In genomic region chrX:23931149-23931604, GRCh38 we compare ENCODE assay signal across 15 cellular contexts. TPM values are rescaled to one million over a fixed set of nuclear protein-coding genes. Genes with fewer than 3 reads are reported as not detected.
DNase-seq lines count a peak whose midpoint lies in the region; ATAC-seq and TF ChIP-seq lines count a peak whose summit lies in the region.
"Had no signal": no experiment of that assay in that cellular context is flagged by ENCODE, and none has a peak within 500 bp of the region (broad histone marks: within the 10 kb centered on the region; RNA-seq: fewer than 3 reads in every experiment).

No MANE protein-coding gene starts in this region.

- H3K36me3 ChIP-seq in BLaER1 treated with 17β-estradiol and CSF1 and Interleukin-3, amounts not matched to agents 10 nM and 100 nM: no peaks in the 10 kb centered on the region
- no peaks in the 10 kb centered on the region for H3K36me3 ChIP-seq in spleen
- H3K36me3 ChIP-seq in stomach: no peaks in the 10 kb centered on the region
- H3K36me3 ChIP-seq: prostate gland, SJSA1 had no signal

- no peak for DNase-seq in HL-60 (ENCODE audit: low read depth in 1 of 2, low spot score in 1 of 2)
- no peak for DNase-seq in T-cell
- DNase-seq in erythroblast (lab: John Stamatoyannopoulos, UW): peak; percentile 18 to 43
- DNase-seq in spleen: no peak
- DNase-seq in stomach: no peak
- no peak for DNase-seq in nucleus accumbens (lab: John Stamatoyannopoulos, UW)
- DNase-seq: activated CD4-positive, CD25-positive, alpha-beta regulatory T cell treated with anti-CD3 and anti-CD28 coated beads, Interleukin-2, amount 50 U/mL, for 72 hours; activated effector memory CD4-positive, alpha-beta T cell treated with anti-CD3 and anti-CD28 coated beads, Interleukin-2, amount 50 U/mL, for 16 hours; KG1; NCI-H2081 had no signal

- no peak for TF ChIP-seq CTCF in HL-60 (IDR thresholded peaks at IDR 0.05; ENCODE audit: insufficient read depth, low read length)
- no peak for TF ChIP-seq CTCF in spleen (IDR thresholded peaks at IDR 0.05 in 8 of 11, conservative IDR thresholded peaks at IDR 0.05 in 3 of 11)
- no peak for TF ChIP-seq CTCF in stomach (IDR thresholded peaks at IDR 0.05)

- H3K4me3 ChIP-seq in BLaER1 treated with 17β-estradiol and CSF1 and Interleukin-3, amounts not matched to agents 10 nM and 100 nM: no peak overlapping the region
- no peak overlapping the region for H3K4me3 ChIP-seq in HL-60 (replicated peaks; ENCODE audit: insufficient read depth, low read length)
- no peak overlapping the region for H3K4me3 ChIP-seq in spleen
- H3K4me3 ChIP-seq in stomach: no peak overlapping the region
- H3K4me3 ChIP-seq: prostate gland, SJSA1 had no signal

- ATAC-seq in T-cell (replicated peaks in 1 of 4) (peak; percentile 70 to 98 (median 74)), HG02840 (IDR thresholded peaks at IDR 0.05; ENCODE audit: low FRiP score, unreplicated experiment) (no peak)

- CTCF ChIA-PET in T-cell (lab: Charles Lee): no interaction called here

- H3K27ac ChIP-seq in BLaER1 treated with 17β-estradiol and CSF1 and Interleukin-3, amounts not matched to agents 10 nM and 100 nM: peak overlapping the region in 6 of 11 experiments; percentile 9 to 43 (median 33); a peak in 8 of 22 replicates
- H3K27ac ChIP-seq in HL-60 (replicated peaks) (peak overlapping the region; percentile 41), spleen (no peak overlapping the region), stomach (no peak overlapping the region)
- H3K27ac ChIP-seq: prostate gland, SJSA1 had no signal

- POLR2A ChIA-PET in T-cell (lab: Charles Lee): no interaction called here

- intact Hi-C loops in spleen (cut with DNase I; ENCODE audit: low total_unique reads): no loop called here
- intact Hi-C loops in stomach (cut with DNase I; ENCODE audit: low total_unique reads): no loop called here

- H3K9ac ChIP-seq in BLaER1 treated with 17β-estradiol and CSF1 and Interleukin-3, amounts not matched to agents 10 nM and 100 nM: peak overlapping the region in 3 of 11 experiments; percentile 9 to 53 (median 22); a peak in 3 of 22 replicates

- H3K4me2 ChIP-seq in BLaER1 treated with 17β-estradiol and CSF1 and Interleukin-3, amounts not matched to agents 10 nM and 100 nM: peak overlapping the region in 7 of 11 experiments; percentile 10 to 65 (median 32); a peak in 12 of 22 replicates

- no peak overlapping the region for H3K4me3 Mint-ChIP-seq in T-cell

- H3K4me1 Mint-ChIP-seq in T-cell: peaks cover 13 to 24% (median 16%) of the 10 kb centered on the region in 3 donors

- no peaks in the 10 kb centered on the region for H3K27me3 ChIP-seq in BLaER1 treated with 17β-estradiol and CSF1 and Interleukin-3, amounts not matched to agents 10 nM and 100 nM
- H3K27me3 ChIP-seq in HL-60 (ENCODE audit: insufficient read depth, poor library complexity, severe bottlenecking): no peaks in the 10 kb centered on the region
- no peaks in the 10 kb centered on the region for H3K27me3 ChIP-seq in spleen (replicated peaks in 1 of 7)
- H3K27me3 ChIP-seq in stomach: no peaks in the 10 kb centered on the region
- H3K27me3 ChIP-seq: SJSA1 had no signal

- H3K9me3 Mint-ChIP-seq in T-cell: no peaks in the 10 kb centered on the region

- TF ChIP-seq POLR2A in erythroblast (IDR thresholded peaks at IDR 0.05; ENCODE audit: low read length) (no peak), spleen (IDR thresholded peaks at IDR 0.05) (no peak), stomach (IDR thresholded peaks at IDR 0.05) (no peak)

- peak overlapping the region; percentile 88 to 93 for H3K27ac Mint-ChIP-seq in T-cell

- no peaks in the 10 kb centered on the region for H3K27me3 Mint-ChIP-seq in T-cell

- no peaks in the 10 kb centered on the region for H4K20me1 ChIP-seq in BLaER1 treated with 17β-estradiol and CSF1 and Interleukin-3, amounts not matched to agents 10 nM and 100 nM

- H3K4me1 ChIP-seq in BLaER1 treated with 17β-estradiol and CSF1 and Interleukin-3, amounts not matched to agents 10 nM and 100 nM: peaks cover 0 to 21% (median 7%) of the 10 kb centered on the region in 10 experiments; a peak in 10 of 20 replicates
- H3K4me1 ChIP-seq in spleen: peaks cover 0 to 9% (median 0%) of the 10 kb centered on the region in 6 donors
- H3K4me1 ChIP-seq in stomach: no peaks in the 10 kb centered on the region
- H3K4me1 ChIP-seq: prostate gland, SJSA1 had no signal

- H3K36me3 Mint-ChIP-seq in T-cell: no peaks in the 10 kb centered on the region

- no peak for TF ChIP-seq EP300 in stomach (IDR thresholded peaks at IDR 0.05)

- 0 to 24% (median 4%) methylated on average over 2 of the region's 2 CpGs for WGBS in spleen, 5 donors
- 10 to 30% (median 25%) methylated on average over 2 of the region's 2 CpGs for WGBS in stomach, 5 donors

- H3K9me3 ChIP-seq in BLaER1 treated with 17β-estradiol and CSF1 and Interleukin-3, amounts not matched to agents 10 nM and 100 nM (replicated peaks in 1 of 11): no peaks in the 10 kb centered on the region
- no peaks in the 10 kb centered on the region for H3K9me3 ChIP-seq in spleen
- H3K9me3 ChIP-seq in stomach: no peaks in the 10 kb centered on the region
- H3K9me3 ChIP-seq: prostate gland, SJSA1 had no signal

RNA-seq across cellular contexts. Expression of gene CXorf58, which starts 23.4 kb away (rescaled TPM):
- not detected for total RNA-seq in T-cell
- under 1 TPM in 2 of 7 donors, not detected in 5; 0.36 to 0.92 TPM for total RNA-seq in spleen
- polyA plus RNA-seq in spleen: under 1 TPM; 0.04 to 0.16 (median 0.06) TPM
- total RNA-seq in stomach: not detected
- polyA plus RNA-seq in stomach: under 1 TPM in 1 of 3 donors, not detected in 2; 0.05 TPM
- total RNA-seq: SJSA1 had no signal
- polyA plus RNA-seq: BJ had no signal

RNA-seq across cellular contexts. Expression of gene APOO, which starts 23.4 kb away (rescaled TPM):
- total RNA-seq in T-cell (10 to 100 TPM in 1 of 5 donors, 1 to 10 TPM in 4; 5.2 to 16.5 (median 6.4) TPM), spleen (10 to 100 TPM in 6 of 7 donors, 1 to 10 TPM in 1; 5.8 to 18.0 (median 11.2) TPM), stomach (10 to 100 TPM in 3 of 5 donors, 1 to 10 TPM in 2; 2.0 to 22.3 (median 12.3) TPM)
- polyA plus RNA-seq in spleen (10 to 100 TPM; 10.2 to 14.5 (median 12.7) TPM), stomach (10 to 100 TPM; 16.4 to 29.4 (median 19.4) TPM)

Comparison
In these comparisons a context has a peak if more than half of its experiments do, and no peak if none do; other contexts are left out.
1. H3K27ac ChIP-seq: peak in BLaER1 treated with 17β-estradiol and CSF1 and Interleukin-3, amounts not matched to agents 10 nM and 100 nM (6 of 11) and HL-60 (single experiment); none in spleen (0 of 8) and stomach (0 of 5).
2. DNase-seq: peak in erythroblast (2 of 2); none in HL-60 (0 of 2), T-cell (0 of 34), spleen (single experiment), stomach (single experiment) and nucleus accumbens (0 of 56).